In the genomic region with DNA sequence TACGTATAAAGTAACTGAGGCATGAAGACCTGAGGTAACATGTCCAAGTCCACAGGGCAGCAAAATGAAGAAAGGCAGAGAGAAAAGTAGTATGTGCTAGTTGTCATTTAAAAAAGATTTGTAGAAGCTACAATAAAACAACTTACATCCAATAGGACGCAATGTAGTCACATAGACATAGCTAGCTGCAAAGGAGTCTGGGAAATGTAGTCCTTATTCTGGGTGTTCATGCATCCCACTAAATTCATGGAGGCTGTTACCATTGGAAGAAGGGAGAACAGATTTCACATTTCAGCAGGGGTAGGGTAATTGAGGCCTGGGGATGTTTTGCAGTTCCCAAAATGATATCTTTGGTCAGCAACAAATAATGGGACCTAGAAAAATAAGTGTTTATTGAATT, we compare ENCODE assay signal across 25 cellular contexts.
"Had no signal": no experiment of that assay in that cellular context is flagged by ENCODE, and none has a peak within 500 bp of the region (broad histone marks: within the 10 kb centered on the region; RNA-seq: fewer than 3 reads in every experiment).

No MANE protein-coding gene starts in this region.

- H3K4me1 ChIP-seq: left lung, prostate gland had no signal

- H3K27me3 ChIP-seq: left lung, neural progenitor cell, right atrium auricular region, sigmoid colon, testis had no signal

- H3K9ac ChIP-seq: neural progenitor cell had no signal

- H3K9me3 ChIP-seq: left lung, prostate gland, sigmoid colon, testis, tibial artery had no signal

- ATAC-seq: left cardiac atrium; left lung; naive thymus-derived CD4-positive, alpha-beta T cell; stimulated activated effector memory CD8-positive, alpha-beta T cell treated with anti-CD3 and anti-CD28 coated beads, Interleukin-12 subunit alpha, Interleukin-12 subunit beta, amount 100 ng/mL, for 72 hours had no signal

- H3K4me3 ChIP-seq: dorsolateral prefrontal cortex, left lung, neural progenitor cell, prostate gland, right atrium auricular region, sigmoid colon, stomach, testis, tibial artery had no signal

- H3K36me3 ChIP-seq: left lung, neural progenitor cell, prostate gland, right atrium auricular region, sigmoid colon, stomach, tibial artery had no signal

- H2AFZ ChIP-seq: neural progenitor cell had no signal

- H3K4me2 ChIP-seq: neural progenitor cell had no signal

- H3K27ac ChIP-seq: dorsolateral prefrontal cortex, left lung, neural progenitor cell, prostate gland, right atrium auricular region, sigmoid colon, stomach, testis, tibial artery had no signal

- DNase-seq: cerebellar nuclear complex; cortex of kidney; dorsolateral prefrontal cortex; effector memory CD4-positive, alpha-beta T cell; erythroblast; head of caudate nucleus; left cardiac atrium; left lung; mesenchymal stem cell; midbrain; naive thymus-derived CD4-positive, alpha-beta T cell; sigmoid colon; stimulated activated CD4-positive, alpha-beta T cell treated with anti-CD3 and anti-CD28 coated beads, Interleukin-2, amount 100 ng/mL, for 24 hours; stimulated activated CD4-positive, alpha-beta T cell treated with anti-CD3 and anti-CD28 coated beads, Interleukin-4, amount 100 ng/mL, for 24 hours; stimulated activated naive CD4-positive, alpha-beta T cell treated with Interleukin-2 at 50 U/mL for 16 hours; stomach; testis; tibial artery had no signal

- FAIRE-seq: endothelial cell of umbilical vein, frontal cortex, islet of Langerhans had no signal
